In the genomic region with DNA sequence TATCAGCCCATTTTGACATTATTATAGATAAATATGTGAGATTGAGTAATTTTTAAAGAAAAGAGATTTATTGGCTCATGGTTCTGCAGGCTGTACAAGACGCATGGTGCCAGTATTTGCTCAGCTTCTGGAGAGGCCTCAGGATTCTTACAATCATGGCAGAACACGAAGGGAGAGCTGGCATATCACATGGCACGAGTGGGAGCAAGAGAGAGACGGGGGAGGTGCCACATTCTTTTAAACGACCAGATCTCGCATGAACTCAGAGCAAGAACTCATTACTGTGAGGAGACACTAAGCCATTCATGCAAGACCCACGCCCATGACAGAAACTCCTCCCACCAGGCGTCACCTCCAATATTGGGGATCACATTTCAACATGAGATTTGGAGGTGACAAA, we compare ENCODE assay signal across 19 cellular contexts. TPM values are rescaled to one million over a fixed set of nuclear protein-coding genes. Genes with fewer than 3 reads are reported as not detected.
A peak's percentile ranks its signal among the peaks of the same experiment; 100 is the strongest.
DNase-seq lines count a peak whose midpoint lies in the region; ATAC-seq and TF ChIP-seq lines count a peak whose summit lies in the region.
"Had no signal": no experiment of that assay in that cellular context is flagged by ENCODE, and none has a peak within 500 bp of the region (broad histone marks: within the 10 kb centered on the region; RNA-seq: fewer than 3 reads in every experiment).

No MANE protein-coding gene starts in this region.

- no peaks in the 10 kb centered on the region for H3K23me2 ChIP-seq in H9 (ENCODE audit: insufficient read length, low read depth, low read length, poor library complexity, severe bottlenecking)

- no peak overlapping the region for H2BK5ac ChIP-seq in H9 (ENCODE audit: insufficient read length, low read length)
- no peak overlapping the region for H2BK5ac ChIP-seq in IMR-90 (ENCODE audit: low read depth, low read length, poor library complexity, severe bottlenecking)
- H2BK5ac ChIP-seq in trophoblast cell (ENCODE audit: low read depth, low read length, poor library complexity): no peak overlapping the region

- dilution Hi-C loops in IMR-90 (cut with HindIII; ENCODE audit: low sequenced_read_pairs, unreplicated experiment): no loop called here

- H3K9me2 ChIP-seq in OCI-LY7 (ENCODE audit: insufficient read depth, low read length): no peaks in the 10 kb centered on the region

- no peaks in the 10 kb centered on the region for H3K9me3 ChIP-seq in H9 (ENCODE audit: control insufficient read depth, low read depth, low read length)
- H3K9me3 ChIP-seq in IMR-90 (ENCODE audit: control insufficient read depth, insufficient read depth, low read length): no peaks in the 10 kb centered on the region
- H3K9me3 ChIP-seq in esophagus muscularis mucosa: no peaks in the 10 kb centered on the region
- peaks cover 2% of the 10 kb centered on the region for H3K9me3 ChIP-seq in trophoblast cell (ENCODE audit: insufficient read depth, low read depth, low read length)
- no peaks in the 10 kb centered on the region for H3K9me3 ChIP-seq in uterus
- H3K9me3 ChIP-seq in OCI-LY7 (ENCODE audit: low read length): no peaks in the 10 kb centered on the region

- CTCF ChIA-PET in IMR-90 (lab: Yijun Ruan, JAX): no interaction called here
- CTCF ChIA-PET in OCI-LY7 (lab: Charles Lee; ENCODE audit: unreplicated experiment): no interaction called here

- no peak for TF ChIP-seq POLR2A in IMR-90 (IDR thresholded peaks at IDR 0.05; ENCODE audit: low read depth, low read length)
- TF ChIP-seq POLR2A in esophagus muscularis mucosa (IDR thresholded peaks at IDR 0.05; ENCODE audit: low read depth): no peak
- no peak for TF ChIP-seq POLR2A in uterus (IDR thresholded peaks at IDR 0.05)

- H3K27me3 ChIP-seq in H9 (ENCODE audit: insufficient read depth, low read length) (no peaks in the 10 kb centered on the region), IMR-90 (ENCODE audit: control insufficient read depth, insufficient read depth, low read length) (peaks cover 20% of the 10 kb centered on the region), esophagus muscularis mucosa (peaks cover 0 to 7% (median 0%) of the 10 kb centered on the region in 4 donors), trophoblast cell (ENCODE audit: insufficient read depth, low read length) (no peaks in the 10 kb centered on the region), uterus (no peaks in the 10 kb centered on the region)

- in situ Hi-C loops in IMR-90 (cut with MboI; ENCODE audit: low sequenced_read_pairs): loop anchor here (25.0 kb wide), 1 partner anchor 887 kb away; no protein-coding TSS in a partner anchor

- H3K79me2 ChIP-seq in H9 (ENCODE audit: insufficient read depth, low read length) (no peaks in the 10 kb centered on the region), trophoblast cell (ENCODE audit: control insufficient read depth, insufficient read depth, low read length, poor library complexity) (peaks cover 8% of the 10 kb centered on the region), OCI-LY7 (ENCODE audit: insufficient read depth, low read depth, low read length) (no peaks in the 10 kb centered on the region)

- no peak overlapping the region for H3K18ac ChIP-seq in H9 (ENCODE audit: insufficient read length, low read depth, low read length)
- H3K18ac ChIP-seq in IMR-90 (ENCODE audit: low read depth, low read length): no peak overlapping the region
- H3K18ac ChIP-seq in trophoblast cell (ENCODE audit: low read length): no peak overlapping the region

- H3K27ac Mint-ChIP-seq in H9: no peak overlapping the region; a peak in 1 of 7 replicates
- H3K27ac Mint-ChIP-seq: CD4-positive, alpha-beta memory T cell had no signal

- H3K4me3 Mint-ChIP-seq in H9: no peak overlapping the region
- H3K4me3 Mint-ChIP-seq: CD4-positive, alpha-beta memory T cell had no signal

- no peaks in the 10 kb centered on the region for H3K9me1 ChIP-seq in IMR-90 (ENCODE audit: insufficient read depth, low read length)

- H3K23ac ChIP-seq in H9 (ENCODE audit: insufficient read length, low read depth, low read length) (no peak overlapping the region), IMR-90 (ENCODE audit: low read depth, low read length) (no peak overlapping the region), trophoblast cell (ENCODE audit: low read length) (no peak overlapping the region)

- H3K9me3 Mint-ChIP-seq in H9: no peaks in the 10 kb centered on the region; a peak in 2 of 5 replicates

- H3K4me1 ChIP-seq in H9 (ENCODE audit: insufficient read depth, low read length) (no peaks in the 10 kb centered on the region; the same call in 1 of the 2 replicates), IMR-90 (ENCODE audit: control insufficient read depth, insufficient read depth, low read length) (peaks cover 8% of the 10 kb centered on the region), esophagus muscularis mucosa (no peaks in the 10 kb centered on the region), trophoblast cell (ENCODE audit: control insufficient read depth in 1 of 2, insufficient read depth in 2 of 2, low read length in 2 of 2) (peaks cover 9 to 11% of the 10 kb centered on the region in 2 experiments), uterus (no peaks in the 10 kb centered on the region), OCI-LY7 (ENCODE audit: insufficient read depth, low read length, poor library complexity, severe bottlenecking) (no peaks in the 10 kb centered on the region)

- peak overlapping the region; percentile 65 for H2AK9ac ChIP-seq in IMR-90 (replicated peaks; ENCODE audit: low read depth, low read length, poor library complexity)

- H3K4me3 ChIP-seq in IMR-90 (ENCODE audit: insufficient read depth, low read depth, low read length) (no peak overlapping the region), esophagus muscularis mucosa (no peak overlapping the region), trophoblast cell (ENCODE audit: low read depth, low read length) (no peak overlapping the region), uterus (no peak overlapping the region), OCI-LY7 (ENCODE audit: low read depth, low read length, poor library complexity, severe bottlenecking) (no peak overlapping the region)
- H3K4me3 ChIP-seq: GM12878, GM23248 had no signal

- intact Hi-C loops in IMR-90 (cut with micrococcal nuclease) (no loop called here), esophagus muscularis mucosa (cut with DNase I) (no loop called here), uterus (cut with DNase I; ENCODE audit: low total_unique reads) (no loop called here), OCI-LY7 (cut with micrococcal nuclease; ENCODE audit: unreplicated experiment) (no loop called here)

- H2BK15ac ChIP-seq in H9 (ENCODE audit: low read depth, low read length) (no peak overlapping the region), IMR-90 (ENCODE audit: low read depth, low read length) (no peak overlapping the region)

- H2AK5ac ChIP-seq in H9 (ENCODE audit: insufficient read length, low read length) (no peak overlapping the region), IMR-90 (ENCODE audit: low read depth, low read length) (no peak overlapping the region), trophoblast cell (ENCODE audit: low read length) (no peak overlapping the region)

- H3K4ac ChIP-seq in H9 (ENCODE audit: low read depth, low read length) (no peak overlapping the region), IMR-90 (ENCODE audit: low read depth, low read length) (no peak overlapping the region), trophoblast cell (ENCODE audit: low read depth, low read length) (no peak overlapping the region)

- ATAC-seq in IMR-90 (ENCODE audit: low read depth): no peak
- ATAC-seq: GM12878, HCT116 had no signal

- H4K12ac ChIP-seq in trophoblast cell (ENCODE audit: low read depth, low read length): peak overlapping the region; percentile 63

- BruUV-seq in IMR-90 (replicated peaks; lab: Mats Ljungman, UMichigan) (no TSS peak), OCI-LY7 (replicated peaks; lab: Mats Ljungman, UMichigan) (no TSS peak)

- TF ChIP-seq CTCF in H9 (conservative IDR thresholded peaks at IDR 0.05) (no peak), IMR-90 (conservative IDR thresholded peaks at IDR 0.05; ENCODE audit: low read depth, low read length) (no peak), esophagus muscularis mucosa (IDR thresholded peaks at IDR 0.05) (no peak), uterus (IDR thresholded peaks at IDR 0.05) (no peak), OCI-LY7 (conservative IDR thresholded peaks at IDR 0.05; ENCODE audit: low read length) (no peak)

- H3K4me2 ChIP-seq in H9 (ENCODE audit: insufficient read depth, insufficient read length, low read length) (no peak overlapping the region), IMR-90 (ENCODE audit: low read depth, low read length) (no peak overlapping the region), trophoblast cell (ENCODE audit: low read length) (no peak overlapping the region), OCI-LY7 (ENCODE audit: low read length) (no peak overlapping the region)

- no peaks in the 10 kb centered on the region for H3K36me3 Mint-ChIP-seq in H9 (ENCODE audit: insufficient read depth in 1 of 3, low read depth in 3 of 3)
- H3K36me3 Mint-ChIP-seq: CD4-positive, alpha-beta memory T cell had no signal

- H3K79me1 ChIP-seq in H9 (ENCODE audit: insufficient read depth, low read depth, low read length, poor library complexity, severe bottlenecking) (no peaks in the 10 kb centered on the region), IMR-90 (ENCODE audit: low read depth in 1 of 2, low read length in 2 of 2) (no peaks in the 10 kb centered on the region), trophoblast cell (ENCODE audit: low read length) (peaks cover 20% of the 10 kb centered on the region)

- H2BK12ac ChIP-seq in H9 (ENCODE audit: insufficient read length, low read depth, low read length) (no peak overlapping the region), trophoblast cell (ENCODE audit: low read length) (peak overlapping the region; percentile 47)

- H2AFZ ChIP-seq in H9 (ENCODE audit: low read length) (no peak overlapping the region), IMR-90 (replicated peaks; ENCODE audit: low read length, poor library complexity) (no peak overlapping the region), trophoblast cell (ENCODE audit: insufficient read depth, low read length, poor library complexity) (no peak overlapping the region), OCI-LY7 (ENCODE audit: low read length) (no peak overlapping the region)
- H2AFZ ChIP-seq: GM23248 had no signal

- H3K27me3 Mint-ChIP-seq in H9 (ENCODE audit: low read depth): no peaks in the 10 kb centered on the region; the same call in 1 of the 2 replicates
- H3K27me3 Mint-ChIP-seq: CD4-positive, alpha-beta memory T cell had no signal

- TF ChIP-seq EP300 in esophagus muscularis mucosa (IDR thresholded peaks at IDR 0.05): no peak

- H3K27ac ChIP-seq in H9 (ENCODE audit: insufficient read length, low read depth, low read length) (no peak overlapping the region), IMR-90 (ENCODE audit: insufficient read depth, low read length) (no peak overlapping the region), esophagus muscularis mucosa (replicated peaks in 1 of 4) (no peak overlapping the region), trophoblast cell (ENCODE audit: low read depth, low read length) (no peak overlapping the region), uterus (no peak overlapping the region), OCI-LY7 (ENCODE audit: low read depth, low read length, poor library complexity, severe bottlenecking) (no peak overlapping the region)
- H3K27ac ChIP-seq: GM23248 had no signal

- POLR2A ChIA-PET in IMR-90 (lab: Charles Lee; ENCODE audit: unreplicated experiment): no interaction called here
- POLR2A ChIA-PET in OCI-LY7 (lab: Charles Lee): no interaction called here

- DNase-seq in H9 (peak; percentile 13), IMR-90 (no peak), esophagus muscularis mucosa (ENCODE audit: extremely low spot score) (peak; percentile 90), trophoblast cell (no peak), uterus (no peak), OCI-LY7 (ENCODE audit: low spot score) (no peak)
- DNase-seq: C1 segment of cervical spinal cord; Calu3; CD4-positive, alpha-beta memory T cell; COR-L47; DMS153; DND-41; GDM1; H7 had no signal

- no peak overlapping the region for H3K9ac ChIP-seq in H9 (ENCODE audit: extremely low read depth, insufficient read length, low read length)
- no peak overlapping the region for H3K9ac ChIP-seq in IMR-90 (ENCODE audit: low read depth, low read length)
- H3K9ac ChIP-seq in trophoblast cell (ENCODE audit: low read length): no peak overlapping the region
- H3K9ac ChIP-seq: GM23248 had no signal

- peaks cover 15 to 19% of the 10 kb centered on the region in 2 experiments for H3K4me1 Mint-ChIP-seq in H9
- H3K4me1 Mint-ChIP-seq: CD4-positive, alpha-beta memory T cell had no signal

- H3K36me3 ChIP-seq in IMR-90 (ENCODE audit: control insufficient read depth, insufficient read depth, low read length) (no peaks in the 10 kb centered on the region), esophagus muscularis mucosa (no peaks in the 10 kb centered on the region), trophoblast cell (ENCODE audit: control insufficient read depth in 1 of 2, insufficient read depth in 2 of 2, low read length in 2 of 2) (no peaks in the 10 kb centered on the region), uterus (no peaks in the 10 kb centered on the region), OCI-LY7 (ENCODE audit: insufficient read depth, low read length) (no peaks in the 10 kb centered on the region)

- no peak overlapping the region for H3K14ac ChIP-seq in H9 (ENCODE audit: insufficient read depth, low read length)
- no peak overlapping the region for H3K14ac ChIP-seq in IMR-90 (replicated peaks; ENCODE audit: low read depth, low read length)
- H3K14ac ChIP-seq in trophoblast cell (ENCODE audit: low read length): no peak overlapping the region

- H2BK20ac ChIP-seq in H9 (ENCODE audit: low read depth, low read length, poor library complexity, severe bottlenecking): no peak overlapping the region
- H2BK20ac ChIP-seq in IMR-90 (ENCODE audit: low read depth, low read length): no peak overlapping the region

- H4K20me1 ChIP-seq in H9 (ENCODE audit: control insufficient read depth, insufficient read depth, insufficient read length): no peaks in the 10 kb centered on the region
- no peaks in the 10 kb centered on the region for H4K20me1 ChIP-seq in IMR-90 (ENCODE audit: insufficient read depth, low read length)
- no peaks in the 10 kb centered on the region for H4K20me1 ChIP-seq in OCI-LY7 (ENCODE audit: insufficient read depth, low read length)

- H3K56ac ChIP-seq in H9 (ENCODE audit: insufficient read length, low read depth, low read length): no peak overlapping the region
- H3K56ac ChIP-seq in IMR-90 (ENCODE audit: extremely low read depth, insufficient read depth, low read length): no peak overlapping the region

- TF ChIP-seq RAD21 in IMR-90 (IDR thresholded peaks at IDR 0.05; ENCODE audit: low read length): no peak

- no CpG with 5 or more reads among the region's 8 CpGs for WGBS in H9 (ENCODE audit: extremely low coverage, insufficient read length, low lambda C conversion rate)
- WGBS in IMR-90 (ENCODE audit: extremely low coverage in 2 of 2, insufficient read length in 1 of 2), 2 experiments: 72% methylated on average over 2 of the region's 8 CpGs; no CpG with 5 or more reads in 1 of the 2 experiments
- 73% methylated on average over 8 of the region's 8 CpGs for WGBS in esophagus muscularis mucosa
- WGBS in trophoblast cell (ENCODE audit: extremely low coverage, insufficient coverage, insufficient read length): no CpG with 5 or more reads among the region's 8 CpGs

- no peak overlapping the region for H3T11ph ChIP-seq in H9 (ENCODE audit: low read length)

- H4K5ac ChIP-seq in H9 (ENCODE audit: insufficient read length, low read depth, low read length) (no peak overlapping the region), IMR-90 (ENCODE audit: low read depth, low read length) (no peak overlapping the region)

- H4K8ac ChIP-seq in H9 (replicated peaks; ENCODE audit: insufficient read length, low read depth, low read length) (no peak overlapping the region), IMR-90 (ENCODE audit: low read depth in 2 of 2, low read length in 2 of 2) (no peak overlapping the region), trophoblast cell (ENCODE audit: low read depth, low read length) (no peak overlapping the region)

- H4K91ac ChIP-seq in H9 (ENCODE audit: insufficient read length, low read depth, low read length): no peak overlapping the region
- no peak overlapping the region for H4K91ac ChIP-seq in IMR-90 (ENCODE audit: insufficient read depth, low read depth, low read length)
- peak overlapping the region; percentile 31 for H4K91ac ChIP-seq in trophoblast cell (ENCODE audit: low read depth, low read length)

- H2BK120ac ChIP-seq in H9 (ENCODE audit: low read depth, low read length, poor library complexity, severe bottlenecking): no peak overlapping the region
- H2BK120ac ChIP-seq in IMR-90 (ENCODE audit: low read depth, low read length): no peak overlapping the region
- H2BK120ac ChIP-seq in trophoblast cell (ENCODE audit: insufficient read depth, low read length, poor library complexity): peak overlapping the region; percentile 38

RNA-seq across cellular contexts. Expression of gene ZNF488, which starts 40.1 kb away (rescaled TPM):
- total RNA-seq in H9 (2021) (2.9 and 3.2 TPM in 2 replicates), IMR-90 (2012; rRNA removed) (under 0.01 TPM in 2 replicates), esophagus muscularis mucosa (under 1 TPM in 1 of 4 donors, not detected in 3; 0.11 TPM), uterus (under 1 TPM in 2 of 4 donors, not detected in 2; 0.21 TPM), OCI-LY7 (2022) (0.30 and 0.34 TPM in 2 replicates)
- polyA plus RNA-seq in IMR-90 (2012; rRNA removed): 0.14 TPM in 2 replicates
- polyA plus RNA-seq in IMR-90 (2012; cell fraction: cytosol; rRNA removed): 0.11 and 0.22 TPM in 2 replicates
- 0.07 and 0.10 TPM in 2 replicates for polyA plus RNA-seq in IMR-90 (2012; cell fraction: nucleus; rRNA removed; ENCODE audit: low replicate concordance)
- 34.5 and 39.7 TPM in 2 replicates for polyA plus RNA-seq in trophoblast cell (2013)
- 0.06 and 0.31 TPM in 2 replicates for total RNA-seq in OCI-LY7 (2014; rRNA removed; shearing (Covaris generic))
- total RNA-seq: CD4-positive, alpha-beta memory T cell; GM12878; GM23248 had no signal
- polyA plus RNA-seq: GM12878 had no signal

RNA-seq across cellular contexts. Expression of gene ANXA8, which starts 59.7 kb away (rescaled TPM):
- total RNA-seq in H9 (2021) (0.22 TPM in 2 replicates), IMR-90 (2012; rRNA removed) (0.83 and 0.90 TPM in 2 replicates), esophagus muscularis mucosa (not detected), uterus (under 1 TPM in 1 of 4 donors, not detected in 3; 0.67 TPM), OCI-LY7 (2022) (not detected in 2 replicates)
- 1.1 and 1.3 TPM in 2 replicates for polyA plus RNA-seq in IMR-90 (2012; rRNA removed)
- 0.46 and 0.56 TPM in 2 replicates for polyA plus RNA-seq in IMR-90 (2012; cell fraction: cytosol; rRNA removed)
- polyA plus RNA-seq in IMR-90 (2012; cell fraction: nucleus; rRNA removed; ENCODE audit: low replicate concordance): 2.2 and 4.2 TPM in 2 replicates
- 16.3 and 18.5 TPM in 2 replicates for polyA plus RNA-seq in trophoblast cell (2013)
- not detected in 2 replicates for total RNA-seq in OCI-LY7 (2014; rRNA removed; shearing (Covaris generic))
- total RNA-seq: A673; CD4-positive, alpha-beta memory T cell; H1; H7 had no signal
- polyA plus RNA-seq: CD4-positive, alpha-beta memory T cell had no signal

Comparison
In these comparisons a context has a peak if more than half of its experiments do, and no peak if none do; other contexts are left out.
1. DNase-seq: peak in H9 (single experiment) and esophagus muscularis mucosa (single experiment); none in IMR-90 (single experiment), trophoblast cell (0 of 2), uterus (0 of 2) and OCI-LY7 (single experiment).